Comparison of ENCODE assay signal across 23 cellular contexts in the genomic region with DNA sequence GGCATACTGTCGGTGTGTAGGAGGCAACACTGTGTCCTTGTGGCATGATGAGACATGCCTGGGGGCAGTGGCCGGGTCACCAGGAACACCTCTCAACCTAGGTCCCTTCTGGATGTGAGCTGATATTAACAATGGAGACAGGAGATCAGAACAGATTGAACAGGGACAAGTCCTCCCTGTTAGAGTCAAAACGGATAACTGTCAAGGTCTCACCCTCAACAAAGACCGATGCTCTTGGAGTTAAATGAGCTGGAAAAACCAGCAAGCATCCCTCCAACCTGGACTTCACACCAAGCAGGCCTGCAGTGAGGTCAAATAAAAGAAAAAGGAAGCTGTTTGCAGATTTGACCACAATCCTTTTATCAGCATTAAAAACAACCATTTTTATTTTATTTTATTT. TPM values are rescaled to one million over a fixed set of nuclear protein-coding genes. Genes with fewer than 3 reads are reported as not detected.
DNase-seq lines count a peak whose midpoint lies in the region; ATAC-seq, FAIRE-seq and TF ChIP-seq lines count a peak whose summit lies in the region.
"Had no signal": no experiment of that assay in that cellular context is flagged by ENCODE, and none has a peak within 500 bp of the region (broad histone marks: within the 10 kb centered on the region; RNA-seq: fewer than 3 reads in every experiment).

No MANE protein-coding gene starts in this region.

- no peak for TF ChIP-seq POLR2A in GM12892 (IDR thresholded peaks at IDR 0.05; ENCODE audit: low read depth, low read length)
- no peak for TF ChIP-seq POLR2A in spleen (IDR thresholded peaks at IDR 0.05)

- H3K4me1 ChIP-seq in kidney (ENCODE audit: control insufficient read depth in 1 of 2, insufficient read depth in 1 of 2, low read depth in 1 of 2, low read length in 2 of 2) (no peaks in the 10 kb centered on the region), spleen (no peaks in the 10 kb centered on the region)

- FAIRE-seq in GM12892 (lab: Jason Lieb, UNC) (peak; percentile 63), kidney (lab: Jason Lieb, UNC) (no peak)
- FAIRE-seq: GM12891, GM19239, H54, HepG2, K562 had no signal

- intact Hi-C loops in kidney (cut with DNase I) (no loop called here), spleen (cut with DNase I; ENCODE audit: low total_unique reads) (no loop called here)
- intact Hi-C loops in activated CD4-positive, alpha-beta T cell treated with anti-CD3 and anti-CD28 coated beads, Interleukin-2, amount 10 ng/mL, durations not matched to agents 24 days and 14 days (cut with micrococcal nuclease): no loop called here

- H3K36me3 ChIP-seq in kidney (ENCODE audit: control insufficient read depth in 1 of 2, insufficient read depth in 2 of 2, low read length in 2 of 2) (no peaks in the 10 kb centered on the region), spleen (no peaks in the 10 kb centered on the region)
- H3K36me3 ChIP-seq: BE2C, MG63 had no signal

- H3K9me3 ChIP-seq in kidney (ENCODE audit: control insufficient read depth in 1 of 2, low read length in 2 of 2) (no peaks in the 10 kb centered on the region), spleen (no peaks in the 10 kb centered on the region)
- H3K9me3 ChIP-seq: BE2C, MG63 had no signal

- WGBS in spleen, 5 donors: 77 to 83% (median 81%) methylated on average over 4 of the region's 4 CpGs

- DNase-seq in GM12892 (ENCODE audit: insufficient read length) (no peak), NCI-H345 treated with DMSO at 0.1 percent for 48 hours (lab: John Stamatoyannopoulos, UW; ENCODE audit: unreplicated experiment) (peak; percentile 24), kidney (peak; percentile 7), spleen (peak; percentile 28), NCI-H526 treated with DMSO at 0.1 percent for 48 hours (lab: John Stamatoyannopoulos, UW) (no peak)
- DNase-seq in activated CD4-positive, alpha-beta T cell treated with anti-CD3 and anti-CD28 coated beads, Interleukin-2, amount 10 ng/mL, durations not matched to agents 24 days and 14 days: no peak
- DNase-seq: BE2C; CD4-positive, alpha-beta T cell; COR-L47; DND-41; MG63; NCI-H1436 treated with DMSO at 0.1 percent for 48 hours; NCI-H1930; NCI-H524 treated with DMSO at 0.1 percent for 48 hours had no signal

- no peaks in the 10 kb centered on the region for H3K9me3 Mint-ChIP-seq in activated CD4-positive, alpha-beta T cell treated with anti-CD3 and anti-CD28 coated beads, Interleukin-2, amount 10 ng/mL, durations not matched to agents 24 days and 14 days
- H3K9me3 Mint-ChIP-seq: CD4-positive, alpha-beta T cell had no signal

- H3K4me3 ChIP-seq in kidney (ENCODE audit: low read length in 2 of 2) (no peak overlapping the region), spleen (no peak overlapping the region)
- H3K4me3 ChIP-seq: K562, MG63 had no signal

- peaks cover 0 to 47% (median 0%) of the 10 kb centered on the region in 7 donors for H3K27me3 ChIP-seq in spleen (replicated peaks in 1 of 7)
- H3K27me3 ChIP-seq: BE2C, MG63 had no signal

- no peak overlapping the region for H3K27ac Mint-ChIP-seq in activated CD4-positive, alpha-beta T cell treated with anti-CD3 and anti-CD28 coated beads, Interleukin-2, amount 10 ng/mL, durations not matched to agents 24 days and 14 days
- H3K27ac Mint-ChIP-seq: CD4-positive, alpha-beta T cell had no signal

- no peak for TF ChIP-seq CTCF in kidney (IDR thresholded peaks at IDR 0.05; ENCODE audit: borderline replicate concordance, extremely low read depth, insufficient read depth)
- TF ChIP-seq CTCF in spleen (IDR thresholded peaks at IDR 0.05 in 8 of 11, conservative IDR thresholded peaks at IDR 0.05 in 3 of 11): no peak

- no peak overlapping the region for H3K9ac ChIP-seq in kidney (ENCODE audit: low read length in 2 of 2)

- no peak overlapping the region for H3K4me3 Mint-ChIP-seq in activated CD4-positive, alpha-beta T cell treated with anti-CD3 and anti-CD28 coated beads, Interleukin-2, amount 10 ng/mL, durations not matched to agents 24 days and 14 days
- H3K4me3 Mint-ChIP-seq: CD4-positive, alpha-beta T cell had no signal

- H3K27ac ChIP-seq in kidney (ENCODE audit: low read depth in 2 of 2, low read length in 2 of 2) (no peak overlapping the region), spleen (no peak overlapping the region)
- H3K27ac ChIP-seq: HL-60 had no signal

- no peaks in the 10 kb centered on the region for H3K36me3 Mint-ChIP-seq in activated CD4-positive, alpha-beta T cell treated with anti-CD3 and anti-CD28 coated beads, Interleukin-2, amount 10 ng/mL, durations not matched to agents 24 days and 14 days (ENCODE audit: low read depth)

- no peak for ATAC-seq in HG02610 (IDR thresholded peaks at IDR 0.05; ENCODE audit: unreplicated experiment)
- ATAC-seq: HepG2, K562, Panc1, SK-N-SH treated with all-trans-retinoic acid at 6 μM for 48 hours had no signal

- no peaks in the 10 kb centered on the region for H3K4me1 Mint-ChIP-seq in activated CD4-positive, alpha-beta T cell treated with anti-CD3 and anti-CD28 coated beads, Interleukin-2, amount 10 ng/mL, durations not matched to agents 24 days and 14 days

- peaks cover 10% of the 10 kb centered on the region for H3K27me3 Mint-ChIP-seq in activated CD4-positive, alpha-beta T cell treated with anti-CD3 and anti-CD28 coated beads, Interleukin-2, amount 10 ng/mL, durations not matched to agents 24 days and 14 days

RNA-seq across cellular contexts. Expression of gene SLIT1, which starts 49.0 kb away (rescaled TPM):
- 0.40 TPM for polyA plus RNA-seq in GM12892 (2012; ENCODE audit: missing spikeins)
- total RNA-seq in kidney (0.35 TPM), spleen (under 1 TPM; 0.19 to 0.82 (median 0.64) TPM)
- polyA plus RNA-seq in kidney (ENCODE audit: insufficient read depth, low read depth, low replicate concordance) (0.06 TPM), spleen (under 1 TPM; 0.11 to 0.52 (median 0.29) TPM)
- total RNA-seq in activated CD4-positive, alpha-beta T cell treated with anti-CD3 and anti-CD28 coated beads, Interleukin-2, amount 10 ng/mL, durations not matched to agents 24 days and 14 days: 0.17 and 0.26 TPM in 2 replicates

Comparison
In these comparisons a context has a peak if more than half of its experiments do, and no peak if none do; other contexts are left out.
1. DNase-seq: peak in NCI-H345 treated with DMSO at 0.1 percent for 48 hours (single experiment), kidney (single experiment) and spleen (single experiment); none in GM12892 (single experiment), activated CD4-positive, alpha-beta T cell treated with anti-CD3 and anti-CD28 coated beads, Interleukin-2, amount 10 ng/mL, durations not matched to agents 24 days and 14 days (single experiment) and NCI-H526 treated with DMSO at 0.1 percent for 48 hours (single experiment).